17 cellular contexts compared by ENCODE assay signal in the genomic region with DNA sequence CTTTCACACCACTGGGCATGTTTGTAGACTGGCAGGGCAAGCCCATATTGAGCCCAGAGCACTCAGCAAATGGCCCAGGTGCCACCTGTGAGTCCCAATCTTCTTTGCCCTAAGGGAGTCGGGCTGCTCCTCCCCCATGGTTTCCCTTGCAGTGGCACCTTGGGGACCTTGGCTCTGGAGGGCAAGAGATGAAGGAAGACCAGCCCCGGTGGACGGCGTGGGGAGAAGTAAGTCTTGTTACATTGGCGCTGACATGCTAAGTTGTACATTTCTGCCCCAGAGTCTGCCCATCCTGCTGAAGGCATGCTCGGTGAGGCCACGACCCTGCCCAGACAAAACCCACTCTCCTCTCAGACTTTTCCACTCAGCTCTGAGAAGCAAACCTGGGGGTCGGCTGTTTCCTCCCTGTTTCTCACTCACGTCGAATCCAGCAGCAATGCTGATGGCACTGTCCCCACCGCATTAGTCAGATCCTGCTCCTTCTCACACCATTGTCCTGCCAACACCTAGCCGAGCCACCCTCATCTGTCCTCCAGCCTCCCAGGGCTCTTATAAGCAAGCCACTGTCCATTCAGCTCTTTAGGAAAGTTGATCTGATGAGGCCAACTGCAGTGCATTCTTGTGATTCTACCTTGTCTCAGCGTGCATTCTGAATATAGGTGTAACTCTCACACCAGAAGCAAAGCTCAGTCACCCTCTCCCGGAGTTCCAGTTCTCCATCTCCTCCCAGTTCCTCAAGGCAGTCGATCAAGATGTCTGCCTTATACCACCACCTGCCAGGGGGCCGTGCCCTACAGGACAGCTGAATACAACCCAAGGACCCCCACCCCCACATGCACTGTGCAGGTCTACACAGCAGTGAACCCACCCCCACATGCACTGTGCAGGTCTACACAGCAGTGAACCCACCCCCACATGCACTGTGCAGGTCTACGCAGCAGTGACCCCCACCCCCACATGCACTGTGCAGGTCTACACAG.
"Had no signal": no experiment of that assay in that cellular context is flagged by ENCODE, and none has a peak within 500 bp of the region (broad histone marks: within the 10 kb centered on the region; RNA-seq: fewer than 3 reads in every experiment).

No MANE protein-coding gene starts in this region.

- H3K4me1 ChIP-seq: colonic mucosa, pancreas, upper lobe of left lung had no signal

- H3K4me3 ChIP-seq: colonic mucosa, hepatocyte, mucosa of descending colon, pancreas, upper lobe of left lung had no signal

- H3K79me2 ChIP-seq: hepatocyte had no signal

- DNase-seq: cerebellar nuclear complex; colonic mucosa; dermis blood vessel endothelial cell; foreskin melanocyte; mucosa of descending colon; naive thymus-derived CD8-positive, alpha-beta T cell; pancreas; right cardiac atrium; stimulated activated CD4-positive, alpha-beta T cell treated with anti-CD3 and anti-CD28 coated beads, Interleukin-4, amount 100 ng/mL, for 1 hour; stimulated activated CD8-positive, alpha-beta memory T cell treated with anti-CD3 and anti-CD28 coated beads, Interleukin-4, amount 100 ng/mL, for 48 hours; substantia nigra; upper lobe of left lung had no signal

- ATAC-seq: left colon; mucosa of descending colon; naive thymus-derived CD8-positive, alpha-beta T cell; pancreas; right cardiac atrium; stimulated activated effector memory CD8-positive, alpha-beta T cell treated with anti-CD3 and anti-CD28 coated beads, Interleukin-12 subunit alpha, Interleukin-12 subunit beta, amount 100 ng/mL, for 72 hours had no signal

- H3K36me3 Mint-ChIP-seq: naive thymus-derived CD8-positive, alpha-beta T cell; stimulated activated effector memory CD8-positive, alpha-beta T cell treated with anti-CD3 and anti-CD28 coated beads, Interleukin-12 subunit alpha, Interleukin-12 subunit beta, amount 100 ng/mL, for 72 hours had no signal

- H2AFZ ChIP-seq: hepatocyte had no signal

- H3K27me3 Mint-ChIP-seq: progenitor cell of endocrine pancreas; stimulated activated naive CD8-positive, alpha-beta T cell treated with anti-CD3 and anti-CD28 coated beads, Interleukin-15, Interleukin-2, amounts not matched to agents 100 ng/mL and 50 ng/mL, for 24 hours had no signal

- H3K27ac ChIP-seq: colonic mucosa, hepatocyte, pancreas, upper lobe of left lung had no signal

- H3K4me2 ChIP-seq: hepatocyte had no signal

- H3K27ac Mint-ChIP-seq: progenitor cell of endocrine pancreas; stimulated activated naive CD8-positive, alpha-beta T cell treated with anti-CD3 and anti-CD28 coated beads, Interleukin-15, Interleukin-2, amounts not matched to agents 100 ng/mL and 50 ng/mL, for 24 hours had no signal

- H3K36me3 ChIP-seq: colonic mucosa, pancreas, upper lobe of left lung had no signal

- H3K27me3 ChIP-seq: colonic mucosa, hepatocyte, pancreas, upper lobe of left lung had no signal

- H3K4me1 Mint-ChIP-seq: naive thymus-derived CD8-positive, alpha-beta T cell; stimulated activated effector memory CD8-positive, alpha-beta T cell treated with anti-CD3 and anti-CD28 coated beads, Interleukin-12 subunit alpha, Interleukin-12 subunit beta, amount 100 ng/mL, for 72 hours had no signal

- H3K9me3 Mint-ChIP-seq: stimulated activated effector memory CD8-positive, alpha-beta T cell treated with anti-CD3 and anti-CD28 coated beads, Interleukin-12 subunit alpha, Interleukin-12 subunit beta, amount 100 ng/mL, for 72 hours had no signal

- H3K9me3 ChIP-seq: colonic mucosa, mucosa of descending colon, pancreas had no signal

- H3K4me3 Mint-ChIP-seq: naive thymus-derived CD8-positive, alpha-beta T cell; stimulated activated effector memory CD8-positive, alpha-beta T cell treated with anti-CD3 and anti-CD28 coated beads, Interleukin-12 subunit alpha, Interleukin-12 subunit beta, amount 100 ng/mL, for 72 hours; stimulated activated naive CD8-positive, alpha-beta T cell treated with anti-CD3 and anti-CD28 coated beads, Interleukin-15, Interleukin-2, amounts not matched to agents 100 ng/mL and 50 ng/mL, for 24 hours had no signal

- FAIRE-seq: pancreas had no signal
